In genomic region chr4:1664141-1664540, GRCh38 we compare ENCODE assay signal across 26 cellular contexts. TPM values are rescaled to one million over a fixed set of nuclear protein-coding genes. Genes with fewer than 3 reads are reported as not detected.
DNase-seq lines count a peak whose midpoint lies in the region; ATAC-seq and TF ChIP-seq lines count a peak whose summit lies in the region.
"Had no signal": no experiment of that assay in that cellular context is flagged by ENCODE, and none has a peak within 500 bp of the region (broad histone marks: within the 10 kb centered on the region; RNA-seq: fewer than 3 reads in every experiment).

No MANE protein-coding gene starts in this region.

- no peak for TF ChIP-seq CTCF in IMR-90 (conservative IDR thresholded peaks at IDR 0.05; ENCODE audit: low read depth, low read length)
- TF ChIP-seq CTCF in brain microvascular endothelial cell (IDR thresholded peaks at IDR 0.05; ENCODE audit: low read depth, low read length, missing control alignments) = no peak
- TF ChIP-seq CTCF in mesothelial cell of epicardium (IDR thresholded peaks at IDR 0.05; ENCODE audit: unreplicated experiment) = no peak
- TF ChIP-seq CTCF in glutamatergic neuron (IDR thresholded peaks at IDR 0.05; ENCODE audit: partially characterized antibody, unreplicated experiment) = no peak

- H3K27me3 Mint-ChIP-seq in mesothelial cell of epicardium (ENCODE audit: low read depth) = no peaks in the 10 kb centered on the region
- H3K27me3 Mint-ChIP-seq in glutamatergic neuron (ENCODE audit: unreplicated experiment) = no peaks in the 10 kb centered on the region
- H3K27me3 Mint-ChIP-seq: CD4-positive, alpha-beta memory T cell; CD4-positive, CD25-positive, alpha-beta regulatory T cell; CD8-positive, alpha-beta memory T cell had no signal

- H3K27me3 ChIP-seq in IMR-90 (ENCODE audit: control insufficient read depth, insufficient read depth, low read length) = no peaks in the 10 kb centered on the region
- no peaks in the 10 kb centered on the region for H3K27me3 ChIP-seq in brain microvascular endothelial cell (replicated peaks)
- H3K27me3 ChIP-seq in trophoblast cell (ENCODE audit: insufficient read depth, low read length) = no peaks in the 10 kb centered on the region
- H3K27me3 ChIP-seq: BE2C, BLaER1 had no signal

- H2BK15ac ChIP-seq in IMR-90 (ENCODE audit: low read depth, low read length) = no peak overlapping the region

- dilution Hi-C loops in IMR-90 (cut with HindIII; ENCODE audit: low sequenced_read_pairs, unreplicated experiment) = no loop called here

- no peaks in the 10 kb centered on the region for H3K4me1 ChIP-seq in IMR-90 (ENCODE audit: control insufficient read depth, insufficient read depth, low read length)
- H3K4me1 ChIP-seq in trophoblast cell (ENCODE audit: control insufficient read depth in 1 of 2, insufficient read depth in 2 of 2, low read length in 2 of 2) = peaks cover 0 to 2% of the 10 kb centered on the region in 2 experiments
- H3K4me1 ChIP-seq: BE2C had no signal

- ATAC-seq in IMR-90 (ENCODE audit: low read depth) (peak; percentile 42), HG02981 (IDR thresholded peaks at IDR 0.05; ENCODE audit: unreplicated experiment) (no peak), HG03097 (IDR thresholded peaks at IDR 0.05; ENCODE audit: low FRiP score, unreplicated experiment) (no peak)
- ATAC-seq: GM12878 had no signal

- H3K23ac ChIP-seq in IMR-90 (ENCODE audit: low read depth, low read length) (no peak overlapping the region), trophoblast cell (ENCODE audit: low read length) (no peak overlapping the region)

- no peak overlapping the region for H2AK9ac ChIP-seq in IMR-90 (replicated peaks; ENCODE audit: low read depth, low read length, poor library complexity)

- H3K79me2 ChIP-seq in trophoblast cell (ENCODE audit: control insufficient read depth, insufficient read depth, low read length, poor library complexity) = no peaks in the 10 kb centered on the region

- H3K79me1 ChIP-seq in IMR-90 (ENCODE audit: low read depth in 1 of 2, low read length in 2 of 2) (no peaks in the 10 kb centered on the region), trophoblast cell (ENCODE audit: low read length) (no peaks in the 10 kb centered on the region)

- H3K4me3 ChIP-seq in IMR-90 (ENCODE audit: insufficient read depth, low read depth, low read length) (no peak overlapping the region), brain microvascular endothelial cell (ENCODE audit: low read depth, low read length) (no peak overlapping the region), trophoblast cell (ENCODE audit: low read depth, low read length) (no peak overlapping the region)
- H3K4me3 ChIP-seq: BLaER1, GM12878 had no signal

- CTCF ChIA-PET in IMR-90 (lab: Yijun Ruan, JAX) = no interaction called here

- no peak overlapping the region for H2BK120ac ChIP-seq in IMR-90 (ENCODE audit: low read depth, low read length)
- H2BK120ac ChIP-seq in trophoblast cell (ENCODE audit: insufficient read depth, low read length, poor library complexity) = no peak overlapping the region

- H3K4me3 Mint-ChIP-seq in mesothelial cell of epicardium (no peak overlapping the region), glutamatergic neuron (ENCODE audit: unreplicated experiment) (no peak overlapping the region)
- H3K4me3 Mint-ChIP-seq: CD14-positive monocyte; CD4-positive, alpha-beta memory T cell; CD4-positive, CD25-positive, alpha-beta regulatory T cell; CD8-positive, alpha-beta memory T cell had no signal

- no peak overlapping the region for H2BK20ac ChIP-seq in IMR-90 (ENCODE audit: low read depth, low read length)

- intact Hi-C loops in IMR-90 (cut with micrococcal nuclease) = no loop called here

- H4K8ac ChIP-seq in IMR-90 (ENCODE audit: low read depth in 2 of 2, low read length in 2 of 2) (no peak overlapping the region), trophoblast cell (ENCODE audit: low read depth, low read length) (no peak overlapping the region)

- no TSS peak for BruUV-seq in IMR-90 (replicated peaks; lab: Mats Ljungman, UMichigan)

- TF ChIP-seq POLR2A in IMR-90 (IDR thresholded peaks at IDR 0.05; ENCODE audit: low read depth, low read length) = no peak

- no CpG with 5 or more reads among the region's 8 CpGs for WGBS in IMR-90 (ENCODE audit: extremely low coverage in 2 of 2, insufficient read length in 1 of 2), 2 experiments
- no CpG with 5 or more reads among the region's 8 CpGs for WGBS in trophoblast cell (ENCODE audit: extremely low coverage, insufficient coverage, insufficient read length)

- DNase-seq in IMR-90 (no peak), brain microvascular endothelial cell (peak; percentile 5), mesothelial cell of epicardium (ENCODE audit: low spot score in 2 of 2, unreplicated experiment in 2 of 2) (no peak), trophoblast cell (peak; percentile 60 to 81), glutamatergic neuron (no peak), nucleus accumbens (lab: John Stamatoyannopoulos, UW) (no peak)
- DNase-seq: 8988T; ACHN; BE2C; C1 segment of cervical spinal cord; CD4-positive, alpha-beta memory T cell; CD4-positive, CD25-positive, alpha-beta regulatory T cell; CD8-positive, alpha-beta memory T cell; COR-L47; DMS 273 treated with DMSO at 0.1 percent for 48 hours; DMS153; DMS53; DMS79; DND-41; EL; GDM1 had no signal

- H2AFZ ChIP-seq in IMR-90 (replicated peaks; ENCODE audit: low read length, poor library complexity) = no peak overlapping the region
- no peak overlapping the region for H2AFZ ChIP-seq in trophoblast cell (ENCODE audit: insufficient read depth, low read length, poor library complexity)

- no peak overlapping the region for H3K14ac ChIP-seq in IMR-90 (replicated peaks; ENCODE audit: low read depth, low read length)
- no peak overlapping the region for H3K14ac ChIP-seq in trophoblast cell (ENCODE audit: low read length)

- H3K18ac ChIP-seq in IMR-90 (ENCODE audit: low read depth, low read length) = no peak overlapping the region
- H3K18ac ChIP-seq in trophoblast cell (ENCODE audit: low read length) = no peak overlapping the region

- in situ Hi-C loops in IMR-90 (cut with MboI; ENCODE audit: low sequenced_read_pairs) = no loop called here
- in situ Hi-C loops in brain microvascular endothelial cell (cut with HindIII; ENCODE audit: low pct_ligation_motif_present, low sequenced_read_pairs) = no loop called here

- no peak for TF ChIP-seq RAD21 in IMR-90 (IDR thresholded peaks at IDR 0.05; ENCODE audit: low read length)

- H3K9me3 ChIP-seq in IMR-90 (ENCODE audit: control insufficient read depth, insufficient read depth, low read length) (no peaks in the 10 kb centered on the region), trophoblast cell (ENCODE audit: insufficient read depth, low read depth, low read length) (no peaks in the 10 kb centered on the region)
- H3K9me3 ChIP-seq: BE2C, BLaER1 had no signal

- H3K4ac ChIP-seq in IMR-90 (ENCODE audit: low read depth, low read length) (no peak overlapping the region), trophoblast cell (ENCODE audit: low read depth, low read length) (no peak overlapping the region)

- H4K12ac ChIP-seq in trophoblast cell (ENCODE audit: low read depth, low read length) = no peak overlapping the region

- no peaks in the 10 kb centered on the region for H3K36me3 ChIP-seq in IMR-90 (ENCODE audit: control insufficient read depth, insufficient read depth, low read length)
- H3K36me3 ChIP-seq in brain microvascular endothelial cell (replicated peaks) = no peaks in the 10 kb centered on the region
- H3K36me3 ChIP-seq in trophoblast cell (ENCODE audit: control insufficient read depth in 1 of 2, insufficient read depth in 2 of 2, low read length in 2 of 2) = no peaks in the 10 kb centered on the region
- H3K36me3 ChIP-seq: BE2C, BLaER1 had no signal

- H3K27ac ChIP-seq in IMR-90 (ENCODE audit: insufficient read depth, low read length) = no peak overlapping the region
- no peak overlapping the region for H3K27ac ChIP-seq in brain microvascular endothelial cell
- no peak overlapping the region for H3K27ac ChIP-seq in trophoblast cell (ENCODE audit: low read depth, low read length)
- H3K27ac ChIP-seq: BLaER1 had no signal

- H3K9ac ChIP-seq in IMR-90 (ENCODE audit: low read depth, low read length) = no peak overlapping the region
- H3K9ac ChIP-seq in trophoblast cell (ENCODE audit: low read length) = no peak overlapping the region
- H3K9ac ChIP-seq: BLaER1 had no signal

- no peaks in the 10 kb centered on the region for H4K20me1 ChIP-seq in IMR-90 (ENCODE audit: insufficient read depth, low read length)
- H4K20me1 ChIP-seq: BLaER1 had no signal

- no peak overlapping the region for H4K91ac ChIP-seq in IMR-90 (ENCODE audit: insufficient read depth, low read depth, low read length)
- H4K91ac ChIP-seq in trophoblast cell (ENCODE audit: low read depth, low read length) = no peak overlapping the region

- H4K5ac ChIP-seq in IMR-90 (ENCODE audit: low read depth, low read length) = no peak overlapping the region

- H3K36me3 Mint-ChIP-seq in mesothelial cell of epicardium = peaks cover 3% of the 10 kb centered on the region
- H3K36me3 Mint-ChIP-seq in glutamatergic neuron (ENCODE audit: unreplicated experiment) = no peaks in the 10 kb centered on the region
- H3K36me3 Mint-ChIP-seq: CD14-positive monocyte; CD4-positive, alpha-beta memory T cell; CD4-positive, CD25-positive, alpha-beta regulatory T cell had no signal

- no peak overlapping the region for H3K56ac ChIP-seq in IMR-90 (ENCODE audit: extremely low read depth, insufficient read depth, low read length)

- POLR2A ChIA-PET in IMR-90 (lab: Charles Lee; ENCODE audit: unreplicated experiment) = interaction anchor here (0.6 kb wide), 1 partner anchor 72 kb away, joined by 3 read pairs; no protein-coding TSS in a partner anchor

- no peaks in the 10 kb centered on the region; the same call in 1 of the 2 replicates for H3K9me1 ChIP-seq in IMR-90 (ENCODE audit: insufficient read depth, low read length)

- H3K27ac Mint-ChIP-seq in mesothelial cell of epicardium = peak overlapping the region; percentile 23
- H3K27ac Mint-ChIP-seq in glutamatergic neuron (ENCODE audit: unreplicated experiment) = no peak overlapping the region
- H3K27ac Mint-ChIP-seq: CD4-positive, alpha-beta memory T cell; CD4-positive, CD25-positive, alpha-beta regulatory T cell had no signal

- peaks cover 3% of the 10 kb centered on the region for H3K4me1 Mint-ChIP-seq in mesothelial cell of epicardium
- H3K4me1 Mint-ChIP-seq in glutamatergic neuron (ENCODE audit: low read depth, unreplicated experiment) = no peaks in the 10 kb centered on the region
- H3K4me1 Mint-ChIP-seq: CD14-positive monocyte; CD4-positive, CD25-positive, alpha-beta regulatory T cell; CD8-positive, alpha-beta memory T cell had no signal

- H2BK12ac ChIP-seq in trophoblast cell (ENCODE audit: low read length) = no peak overlapping the region

- H3K4me2 ChIP-seq in IMR-90 (ENCODE audit: low read depth, low read length) (no peak overlapping the region), trophoblast cell (ENCODE audit: low read length) (no peak overlapping the region)
- H3K4me2 ChIP-seq: BLaER1 had no signal

- H2BK5ac ChIP-seq in IMR-90 (ENCODE audit: low read depth, low read length, poor library complexity, severe bottlenecking) (no peak overlapping the region), trophoblast cell (ENCODE audit: low read depth, low read length, poor library complexity) (no peak overlapping the region)

- H2AK5ac ChIP-seq in IMR-90 (ENCODE audit: low read depth, low read length) = no peak overlapping the region
- no peak overlapping the region for H2AK5ac ChIP-seq in trophoblast cell (ENCODE audit: low read length)

- H3K9me3 Mint-ChIP-seq in mesothelial cell of epicardium (no peaks in the 10 kb centered on the region), glutamatergic neuron (ENCODE audit: unreplicated experiment) (no peaks in the 10 kb centered on the region)
- H3K9me3 Mint-ChIP-seq: CD14-positive monocyte; CD4-positive, alpha-beta memory T cell; CD4-positive, CD25-positive, alpha-beta regulatory T cell; CD8-positive, alpha-beta memory T cell had no signal

RNA-seq across cellular contexts. Expression of gene FAM53A, which starts 20.0 kb away (rescaled TPM):
- total RNA-seq in IMR-90 (2012; rRNA removed) = 1.9 and 2.0 TPM in 2 replicates
- 3.1 and 4.4 TPM in 2 replicates for polyA plus RNA-seq in IMR-90 (2012; rRNA removed)
- 3.7 and 4.1 TPM in 2 replicates for polyA plus RNA-seq in IMR-90 (2012; cell fraction: cytosol; rRNA removed)
- 5.3 and 12.2 TPM in 2 replicates for polyA plus RNA-seq in IMR-90 (2012; cell fraction: nucleus; rRNA removed; ENCODE audit: low replicate concordance)
- total RNA-seq in mesothelial cell of epicardium = 7.2 to 10.5 TPM (median 7.6 TPM) in 3 replicates
- polyA plus RNA-seq in trophoblast cell (2013) = 0.29 and 0.31 TPM in 2 replicates
- 1.1 TPM for total RNA-seq in glutamatergic neuron (ENCODE audit: unreplicated experiment)

RNA-seq across cellular contexts. Expression of gene SLBP, which starts 48.0 kb away (rescaled TPM):
- total RNA-seq in IMR-90 (2012; rRNA removed) (66.1 and 85.5 TPM in 2 replicates), mesothelial cell of epicardium (45.8 to 50.6 TPM (median 49.8 TPM) in 3 replicates), glutamatergic neuron (ENCODE audit: unreplicated experiment) (25.0 TPM)
- 61.8 and 64.9 TPM in 2 replicates for polyA plus RNA-seq in IMR-90 (2012; rRNA removed)
- 23.0 and 34.5 TPM in 2 replicates for polyA plus RNA-seq in IMR-90 (2012; cell fraction: cytosol; rRNA removed)
- polyA plus RNA-seq in IMR-90 (2012; cell fraction: nucleus; rRNA removed; ENCODE audit: low replicate concordance) = 12.5 and 31.3 TPM in 2 replicates
- 33.4 and 33.6 TPM in 2 replicates for polyA plus RNA-seq in trophoblast cell (2013)

RNA-seq across cellular contexts. Expression of gene TMEM129, which starts 57.0 kb away (rescaled TPM):
- total RNA-seq in IMR-90 (2012; rRNA removed) (6.6 and 6.7 TPM in 2 replicates), mesothelial cell of epicardium (36.0 to 37.8 TPM (median 37.3 TPM) in 3 replicates), glutamatergic neuron (ENCODE audit: unreplicated experiment) (23.8 TPM)
- 26.6 and 30.6 TPM in 2 replicates for polyA plus RNA-seq in IMR-90 (2012; rRNA removed)
- polyA plus RNA-seq in IMR-90 (2012; cell fraction: cytosol; rRNA removed) = 15.7 and 43.3 TPM in 2 replicates
- 27.0 and 66.0 TPM in 2 replicates for polyA plus RNA-seq in IMR-90 (2012; cell fraction: nucleus; rRNA removed; ENCODE audit: low replicate concordance)
- 9.4 TPM in 2 replicates for polyA plus RNA-seq in trophoblast cell (2013)

RNA-seq across cellular contexts. Expression of gene TACC3, which starts 57.2 kb away (rescaled TPM):
- total RNA-seq in IMR-90 (2012; rRNA removed) (15.0 and 15.1 TPM in 2 replicates), mesothelial cell of epicardium (38.9 to 45.3 TPM (median 44.4 TPM) in 3 replicates), glutamatergic neuron (ENCODE audit: unreplicated experiment) (23.0 TPM)
- 49.7 and 49.8 TPM in 2 replicates for polyA plus RNA-seq in IMR-90 (2012; rRNA removed)
- 26.4 and 36.9 TPM in 2 replicates for polyA plus RNA-seq in IMR-90 (2012; cell fraction: cytosol; rRNA removed)
- 70.1 and 136 TPM in 2 replicates for polyA plus RNA-seq in IMR-90 (2012; cell fraction: nucleus; rRNA removed; ENCODE audit: low replicate concordance)
- 50.0 and 54.9 TPM in 2 replicates for polyA plus RNA-seq in trophoblast cell (2013)

Comparison
In these comparisons a context has a peak if more than half of its experiments do, and no peak if none do; other contexts are left out.
1. DNase-seq: peak in brain microvascular endothelial cell (single experiment) and trophoblast cell (2 of 2); none in IMR-90 (single experiment), mesothelial cell of epicardium (0 of 2), glutamatergic neuron (single experiment) and nucleus accumbens (0 of 56).